Comparison of ENCODE assay signal across 13 cellular contexts in genomic region chr3:73601031-73601430, GRCh38. TPM values are rescaled to one million over a fixed set of nuclear protein-coding genes. Genes with fewer than 3 reads are reported as not detected.
DNase-seq lines count a peak whose midpoint lies in the region; ATAC-seq and TF ChIP-seq lines count a peak whose summit lies in the region.
"Had no signal": no experiment of that assay in that cellular context is flagged by ENCODE, and none has a peak within 500 bp of the region (broad histone marks: within the 10 kb centered on the region; RNA-seq: fewer than 3 reads in every experiment).

No MANE protein-coding gene starts in this region.

- TF ChIP-seq CTCF in hepatocyte (IDR thresholded peaks at IDR 0.05; ENCODE audit: poor library complexity) (no peak), prostate gland (IDR thresholded peaks at IDR 0.05) (no peak)

- WGBS in right cardiac atrium, result 39% methylated on average over 4 of the region's 4 CpGs
- WGBS in hepatocyte (ENCODE audit: low lambda C conversion rate, missing lambda C conversion rate), result 58% methylated on average over 4 of the region's 4 CpGs
- 38% methylated on average over 4 of the region's 4 CpGs for WGBS in prostate gland
- 19 to 22% methylated on average over 4 of the region's 4 CpGs for WGBS in aorta, 2 donors

- intact Hi-C loops in left ventricle myocardium superior (cut with micrococcal nuclease) (no loop called here), right cardiac atrium (cut with DNase I) (no loop called here), prostate gland (cut with DNase I) (no loop called here), aorta (cut with DNase I) (no loop called here)

- H3K4me1 ChIP-seq in right cardiac atrium (ENCODE audit: control insufficient read depth, insufficient read depth, low read length) (peaks cover 8% of the 10 kb centered on the region), hepatocyte (ENCODE audit: insufficient read depth) (peaks cover 56% of the 10 kb centered on the region), prostate gland (replicated peaks) (peaks cover 21% of the 10 kb centered on the region), aorta (ENCODE audit: control insufficient read depth in 1 of 2, insufficient read depth in 2 of 2, low read length in 2 of 2) (peaks cover 13 to 38% of the 10 kb centered on the region in 2 donors)
- H3K4me1 ChIP-seq: A549 had no signal

- no peak for DNase-seq in left ventricle myocardium superior
- DNase-seq in right cardiac atrium, result no peak
- DNase-seq in hepatocyte (ENCODE audit: low spot score), result no peak
- DNase-seq in prostate gland (ENCODE audit: low spot score), result no peak
- DNase-seq in aorta, result no peak
- no peak for DNase-seq in UCSD-AML1 (lab: John Stamatoyannopoulos, UW; ENCODE audit: unreplicated experiment)
- DNase-seq in activated CD4-positive, alpha-beta T cell treated with anti-CD3 and anti-CD28 coated beads, Interleukin-2, amount 50 U/mL, for 48 hours, result no peak
- DNase-seq in A172 (ENCODE audit: low spot score), result no peak
- DNase-seq: NCI-H2081 treated with DMSO at 0.1 percent for 48 hours; stimulated activated CD4-positive, alpha-beta T cell treated with anti-CD3 and anti-CD28 coated beads, Interleukin-2, amount 100 ng/mL, for 24 hours; stimulated activated naive CD4-positive, alpha-beta T cell treated with Interleukin-2 at 50 U/mL for 16 hours had no signal

- peak; percentile 8 for ATAC-seq in left ventricle myocardium superior
- no peak for ATAC-seq in right cardiac atrium
- no peak for ATAC-seq in aorta (ENCODE audit: low FRiP score)
- ATAC-seq: A549 had no signal

- no peak overlapping the region for H3K4me3 ChIP-seq in right cardiac atrium (ENCODE audit: low read length)
- no peak overlapping the region for H3K4me3 ChIP-seq in hepatocyte
- no peak overlapping the region for H3K4me3 ChIP-seq in prostate gland
- no peak overlapping the region for H3K4me3 ChIP-seq in aorta (ENCODE audit: low read length in 2 of 2)
- H3K4me3 ChIP-seq: A549; BLaER1 treated with 17β-estradiol and CSF1 and Interleukin-3, amounts not matched to agents 10 nM and 100 nM had no signal

- H3K9me3 ChIP-seq in right cardiac atrium (ENCODE audit: control insufficient read depth, low read length) (no peaks in the 10 kb centered on the region), hepatocyte (ENCODE audit: low read depth) (no peaks in the 10 kb centered on the region), prostate gland (no peaks in the 10 kb centered on the region), aorta (ENCODE audit: control insufficient read depth, low read length) (no peaks in the 10 kb centered on the region)
- H3K9me3 ChIP-seq: A549; BLaER1 treated with 17β-estradiol and CSF1 and Interleukin-3, amounts not matched to agents 10 nM and 100 nM had no signal

- H3K27me3 ChIP-seq in right cardiac atrium (ENCODE audit: control insufficient read depth, insufficient read depth) (no peaks in the 10 kb centered on the region), hepatocyte (no peaks in the 10 kb centered on the region), prostate gland (replicated peaks; ENCODE audit: insufficient read depth) (no peaks in the 10 kb centered on the region), aorta (ENCODE audit: control insufficient read depth in 1 of 2, insufficient read depth in 2 of 2, low read length in 1 of 2) (no peaks in the 10 kb centered on the region)
- H3K27me3 ChIP-seq: BLaER1 treated with 17β-estradiol and CSF1 and Interleukin-3, amounts not matched to agents 10 nM and 100 nM had no signal

- H2AFZ ChIP-seq in hepatocyte, result no peak overlapping the region

- H3K9me2 ChIP-seq in hepatocyte (replicated peaks; ENCODE audit: insufficient read depth), result no peaks in the 10 kb centered on the region

- H3K36me3 ChIP-seq in hepatocyte (replicated peaks; ENCODE audit: insufficient read depth, low read depth) (no peaks in the 10 kb centered on the region), prostate gland (no peaks in the 10 kb centered on the region), aorta (ENCODE audit: control insufficient read depth in 1 of 2, insufficient read depth in 2 of 2, low read length in 1 of 2) (peaks cover 0 to 2% of the 10 kb centered on the region in 2 donors)
- H3K36me3 ChIP-seq: BLaER1 treated with 17β-estradiol and CSF1 and Interleukin-3, amounts not matched to agents 10 nM and 100 nM had no signal

- no peak overlapping the region for H3K27ac ChIP-seq in right cardiac atrium (ENCODE audit: low read length)
- peak overlapping the region; percentile 59 for H3K27ac ChIP-seq in hepatocyte
- peak overlapping the region; percentile 9 to 28 for H3K27ac ChIP-seq in prostate gland
- peak overlapping the region; percentile 28 to 82 for H3K27ac ChIP-seq in aorta (ENCODE audit: low read depth in 1 of 2, low read length in 2 of 2)
- H3K27ac ChIP-seq: A549; BLaER1 treated with 17β-estradiol and CSF1 and Interleukin-3, amounts not matched to agents 10 nM and 100 nM had no signal

- no peaks in the 10 kb centered on the region for H4K20me1 ChIP-seq in hepatocyte (ENCODE audit: insufficient read depth, poor library complexity, severe bottlenecking)
- H4K20me1 ChIP-seq: BLaER1 treated with 17β-estradiol and CSF1 and Interleukin-3, amounts not matched to agents 10 nM and 100 nM had no signal

- TF ChIP-seq POLR2A in prostate gland (IDR thresholded peaks at IDR 0.05), result no peak

- peak overlapping the region; percentile 38 for H3K4me2 ChIP-seq in hepatocyte
- H3K4me2 ChIP-seq: A549; BLaER1 treated with 17β-estradiol and CSF1 and Interleukin-3, amounts not matched to agents 10 nM and 100 nM had no signal

- H3K79me2 ChIP-seq in hepatocyte, result peaks cover 30% of the 10 kb centered on the region

RNA-seq across cellular contexts. Expression of gene PDZRN3, which starts 23.7 kb away (rescaled TPM):
- total RNA-seq in left ventricle myocardium superior, result 147 TPM
- 10 to 100 TPM; 49.8 to 96.5 (median 71.0) TPM for total RNA-seq in right cardiac atrium
- 53.6 TPM for polyA plus RNA-seq in right cardiac atrium
- total RNA-seq in hepatocyte, result 42.9 and 48.2 TPM in 2 replicates
- 60.5 and 62.3 TPM in 2 replicates for polyA plus RNA-seq in hepatocyte
- 100 to 1,000 TPM in 1 of 2 donors, 10 to 100 TPM in 1; 80.9 to 143 TPM for total RNA-seq in prostate gland
- total RNA-seq in aorta, result 10 to 100 TPM; 62.6 to 86.3 TPM
- 10 to 100 TPM; 33.6 to 42.6 TPM for polyA plus RNA-seq in aorta
- not detected in 2 replicates for total RNA-seq in A172 (2014; rRNA removed; shearing (Covaris generic))
- polyA plus RNA-seq: A549 had no signal

Comparison
In these comparisons a context has a peak if more than half of its experiments do, and no peak if none do; other contexts are left out.
1. RNA of gene PDZRN3, which starts 23.7 kb away (total RNA-seq): 147 TPM in left ventricle myocardium superior (single experiment), 80.9 to 143 TPM in prostate gland, 62.6 to 86.3 TPM in aorta, 49.8 to 96.5 TPM in right cardiac atrium and 42.9 to 48.2 TPM in hepatocyte; not detected in A172; every median in the first group is over 10 times any median in the second.